In genomic region chr10:42977032-42977416, GRCh38 we compare ENCODE assay signal across 18 cellular contexts.
A peak's percentile ranks its signal among the peaks of the same experiment; 100 is the strongest.
DNase-seq lines count a peak whose midpoint lies in the region; ATAC-seq and TF ChIP-seq lines count a peak whose summit lies in the region.
"Had no signal": no experiment of that assay in that cellular context is flagged by ENCODE, and none has a peak within 500 bp of the region (broad histone marks: within the 10 kb centered on the region; RNA-seq: fewer than 3 reads in every experiment).

No MANE protein-coding gene starts in this region.

- no peak for TF ChIP-seq POLR2A in adrenal gland (IDR thresholded peaks at IDR 0.05)

- H3K4me3 ChIP-seq in BE2C (ENCODE audit: low read depth, low read length) (no peak overlapping the region), adrenal gland (no peak overlapping the region)
- H3K4me3 ChIP-seq: PC-9 had no signal

- H3K27me3 ChIP-seq in BE2C (no peaks in the 10 kb centered on the region), adrenal gland (no peaks in the 10 kb centered on the region)

- CTCF ChIA-PET in activated CD4-positive, alpha-beta memory T cell treated with anti-CD3 and anti-CD28 coated beads for 36 hours (lab: Charles Lee), result no interaction called here
- CTCF ChIA-PET in activated CD4-positive, alpha-beta memory T cell treated with anti-CD3 and anti-CD28 coated beads, Interleukin-2, amount 10 ng/mL, durations not matched to agents 7 days and 5 days (lab: Charles Lee), result no interaction called here

- H3K36me3 ChIP-seq in BE2C (no peaks in the 10 kb centered on the region), adrenal gland (replicated peaks in 1 of 2) (no peaks in the 10 kb centered on the region)

- H3K36me3 Mint-ChIP-seq in activated CD4-positive, alpha-beta memory T cell treated with anti-CD3 and anti-CD28 coated beads for 36 hours, result no peaks in the 10 kb centered on the region
- H3K36me3 Mint-ChIP-seq in activated CD4-positive, alpha-beta memory T cell treated with anti-CD3 and anti-CD28 coated beads, Interleukin-2, amount 10 ng/mL, durations not matched to agents 7 days and 5 days (ENCODE audit: low read depth), result no peaks in the 10 kb centered on the region

- H3K9me3 ChIP-seq in BE2C (no peaks in the 10 kb centered on the region), adrenal gland (replicated peaks in 1 of 3) (no peaks in the 10 kb centered on the region)

- WGBS in adrenal gland, 4 donors, result 74 to 93% (median 85%) methylated on average over 5 of the region's 5 CpGs

- no peaks in the 10 kb centered on the region for H3K4me1 Mint-ChIP-seq in activated CD4-positive, alpha-beta memory T cell treated with anti-CD3 and anti-CD28 coated beads for 36 hours (ENCODE audit: low read depth)
- H3K4me1 Mint-ChIP-seq in activated CD4-positive, alpha-beta memory T cell treated with anti-CD3 and anti-CD28 coated beads, Interleukin-2, amount 10 ng/mL, durations not matched to agents 7 days and 5 days, result peaks cover 5% of the 10 kb centered on the region

- no peak overlapping the region for H3K27ac Mint-ChIP-seq in activated CD4-positive, alpha-beta memory T cell treated with anti-CD3 and anti-CD28 coated beads for 36 hours
- no peak overlapping the region for H3K27ac Mint-ChIP-seq in activated CD4-positive, alpha-beta memory T cell treated with anti-CD3 and anti-CD28 coated beads, Interleukin-2, amount 10 ng/mL, durations not matched to agents 7 days and 5 days

- no peak for ATAC-seq in GM18907 (IDR thresholded peaks at IDR 0.05; ENCODE audit: unreplicated experiment)

- intact Hi-C loops in activated CD4-positive, alpha-beta memory T cell treated with anti-CD3 and anti-CD28 coated beads for 36 hours (cut with micrococcal nuclease), result no loop called here
- intact Hi-C loops in adrenal gland (cut with DNase I), result no loop called here
- intact Hi-C loops in posterior vena cava (cut with DNase I), result no loop called here

- POLR2A ChIA-PET in activated CD4-positive, alpha-beta memory T cell treated with anti-CD3 and anti-CD28 coated beads for 36 hours (lab: Charles Lee), result no interaction called here
- POLR2A ChIA-PET in activated CD4-positive, alpha-beta memory T cell treated with anti-CD3 and anti-CD28 coated beads, Interleukin-2, amount 10 ng/mL, durations not matched to agents 7 days and 5 days (lab: Charles Lee), result no interaction called here

- DNase-seq in activated CD4-positive, alpha-beta memory T cell treated with anti-CD3 and anti-CD28 coated beads for 36 hours, result peak; percentile 4
- DNase-seq in activated CD4-positive, alpha-beta memory T cell treated with anti-CD3 and anti-CD28 coated beads, Interleukin-2, amount 10 ng/mL, durations not matched to agents 7 days and 5 days, result no peak
- DNase-seq in BE2C (peak; percentile 20), adrenal gland (peak in 4 of 7 donors; percentile 2 to 46 (median 6)), posterior vena cava (ENCODE audit: low spot score) (peak; percentile 35), germinal center (ENCODE audit: low spot score) (no peak), NCI-H2029 (lab: John Stamatoyannopoulos, UW) (no peak)
- DNase-seq: DMS153, EL, NCI-H1105 treated with DMSO at 0.1 percent for 48 hours, NCI-H187, NCI-H2171, NCI-H446 treated with DMSO at 0.1 percent for 48 hours, NCI-H774, PC-9 had no signal

- no peaks in the 10 kb centered on the region for H3K9me3 Mint-ChIP-seq in activated CD4-positive, alpha-beta memory T cell treated with anti-CD3 and anti-CD28 coated beads for 36 hours
- no peaks in the 10 kb centered on the region for H3K9me3 Mint-ChIP-seq in activated CD4-positive, alpha-beta memory T cell treated with anti-CD3 and anti-CD28 coated beads, Interleukin-2, amount 10 ng/mL, durations not matched to agents 7 days and 5 days

- H3K4me3 Mint-ChIP-seq in activated CD4-positive, alpha-beta memory T cell treated with anti-CD3 and anti-CD28 coated beads for 36 hours, result no peak overlapping the region
- no peak overlapping the region for H3K4me3 Mint-ChIP-seq in activated CD4-positive, alpha-beta memory T cell treated with anti-CD3 and anti-CD28 coated beads, Interleukin-2, amount 10 ng/mL, durations not matched to agents 7 days and 5 days

- H3K27me3 Mint-ChIP-seq in activated CD4-positive, alpha-beta memory T cell treated with anti-CD3 and anti-CD28 coated beads for 36 hours, result no peaks in the 10 kb centered on the region
- no peaks in the 10 kb centered on the region for H3K27me3 Mint-ChIP-seq in activated CD4-positive, alpha-beta memory T cell treated with anti-CD3 and anti-CD28 coated beads, Interleukin-2, amount 10 ng/mL, durations not matched to agents 7 days and 5 days

- TF ChIP-seq CTCF in BE2C (IDR thresholded peaks at IDR 0.05; ENCODE audit: low read depth, low read length) (no peak), adrenal gland (IDR thresholded peaks at IDR 0.05) (no peak)

- H3K27ac ChIP-seq in adrenal gland, result no peak overlapping the region
- H3K27ac ChIP-seq: C4-2B, KMS-11, PC-9 had no signal

- H3K4me1 ChIP-seq in BE2C (peaks cover 68% of the 10 kb centered on the region), adrenal gland (replicated peaks in 1 of 2) (no peaks in the 10 kb centered on the region)

Comparison
In these comparisons a context has a peak if more than half of its experiments do, and no peak if none do; other contexts are left out.
1. DNase-seq: peak in activated CD4-positive, alpha-beta memory T cell treated with anti-CD3 and anti-CD28 coated beads for 36 hours (single experiment), BE2C (single experiment), adrenal gland (4 of 7) and posterior vena cava (single experiment); none in activated CD4-positive, alpha-beta memory T cell treated with anti-CD3 and anti-CD28 coated beads, Interleukin-2, amount 10 ng/mL, durations not matched to agents 7 days and 5 days (single experiment), germinal center (single experiment) and NCI-H2029 (single experiment).